16 cellular contexts compared by ENCODE assay signal in the genomic region with DNA sequence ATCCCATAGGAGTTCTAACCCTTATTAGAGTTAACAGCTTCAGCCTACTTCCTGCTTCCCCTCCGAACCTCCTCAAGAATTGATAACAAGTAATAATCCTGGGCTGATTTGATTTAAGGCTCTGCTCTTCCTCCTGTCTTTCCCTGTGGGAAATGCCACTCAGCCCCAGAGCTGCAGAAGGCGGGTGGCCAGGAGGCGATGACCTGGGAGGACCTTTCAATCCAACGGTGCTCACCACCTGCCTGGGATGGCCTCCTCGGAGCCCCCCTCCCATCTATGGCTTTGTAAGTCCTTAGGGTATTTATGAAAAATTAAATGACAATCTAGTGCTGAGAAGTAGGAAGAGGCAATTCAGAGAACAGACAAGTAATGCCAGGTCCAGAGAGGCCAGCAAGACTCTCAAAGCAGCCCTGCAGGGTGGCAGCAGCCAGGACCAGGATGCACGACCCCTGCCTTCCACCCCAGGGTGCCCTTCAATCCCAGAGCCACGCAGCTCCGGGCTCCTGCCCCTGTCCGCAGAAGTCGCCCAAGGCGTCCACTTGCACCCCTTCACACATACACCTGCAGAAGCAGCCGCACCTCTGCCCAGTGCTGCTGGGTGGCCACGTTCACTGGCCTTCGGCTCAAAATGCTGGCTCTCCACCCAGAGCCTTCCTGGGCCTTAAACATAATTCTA. TPM values are rescaled to one million over a fixed set of nuclear protein-coding genes. Genes with fewer than 3 reads are reported as not detected.
DNase-seq lines count a peak whose midpoint lies in the region; ATAC-seq, FAIRE-seq and TF ChIP-seq lines count a peak whose summit lies in the region.
"Had no signal": no experiment of that assay in that cellular context is flagged by ENCODE, and none has a peak within 500 bp of the region (broad histone marks: within the 10 kb centered on the region; RNA-seq: fewer than 3 reads in every experiment).

No MANE protein-coding gene starts in this region.

- H3K4me1 ChIP-seq in H1 (replicated peaks in 1 of 4; ENCODE audit: control insufficient read depth in 3 of 4, insufficient read depth in 4 of 4, low read length in 3 of 4): peaks cover 0 to 4% (median 1%) of the 10 kb centered on the region in 4 experiments; a peak in 2 of 7 replicates

- H3K36me3 ChIP-seq in H1 (ENCODE audit: control insufficient read depth in 2 of 4, insufficient read depth in 4 of 4, low read length in 3 of 4): no peaks in the 10 kb centered on the region

- no peak overlapping the region for H3K4me2 ChIP-seq in H1 (ENCODE audit: insufficient read depth in 1 of 2, low read depth in 2 of 2, low read length in 2 of 2)

- peaks cover 4% of the 10 kb centered on the region for H3K27me3 Mint-ChIP-seq in nephron progenitor cell (ENCODE audit: low read depth, poor library complexity)
- H3K27me3 Mint-ChIP-seq in stimulated activated memory B cell treated with anti-CD40 and anti-IgM and Interleukin-4, amounts not matched to agents 10 μg/mL and 1 μg/mL and 100 μg/mL, for 72 hours: no peaks in the 10 kb centered on the region
- H3K27me3 Mint-ChIP-seq: B cell; CD4-positive, alpha-beta T cell had no signal

- TF ChIP-seq CTCF in H1 (IDR thresholded peaks at IDR 0.05; ENCODE audit: control extremely low read depth in 1 of 3, insufficient read depth in 1 of 3, low read depth in 1 of 3, low read length in 3 of 3) (no peak), nephron progenitor cell (IDR thresholded peaks at IDR 0.05) (no peak)

- 92% methylated on average over 14 of the region's 14 CpGs; no CpG with 5 or more reads in 1 of the 2 experiments for WGBS in H1 (ENCODE audit: extremely low coverage in 1 of 2, insufficient coverage in 1 of 2, insufficient read length in 1 of 2, insufficient replicate concordance in 2 of 2, low coverage in 1 of 2, low lambda C conversion rate in 2 of 2, missing lambda C conversion rate in 1 of 2), 2 experiments

- no peak overlapping the region for H3K27ac ChIP-seq in H1 (ENCODE audit: low read depth, low read length)
- H3K27ac ChIP-seq: GM23248 had no signal

- no peak overlapping the region for H2BK15ac ChIP-seq in H1 (ENCODE audit: low read length)

- no peak overlapping the region for H4K91ac ChIP-seq in H1 (replicated peaks; ENCODE audit: insufficient read length, low read length)

- peaks cover 2 to 3% of the 10 kb centered on the region in 2 experiments for H4K20me1 ChIP-seq in H1 (replicated peaks in 1 of 2; ENCODE audit: control insufficient read depth in 1 of 2, insufficient read depth in 2 of 2, low read length in 2 of 2)

- H2AFZ ChIP-seq in H1 (ENCODE audit: low read length): no peak overlapping the region
- H2AFZ ChIP-seq: GM23248 had no signal

- no peaks in the 10 kb centered on the region for H3K9me3 Mint-ChIP-seq in nephron progenitor cell
- H3K9me3 Mint-ChIP-seq in stimulated activated effector memory CD8-positive, alpha-beta T cell treated with anti-CD3 and anti-CD28 coated beads, Interleukin-12 subunit alpha, Interleukin-12 subunit beta, amount 100 ng/mL, for 72 hours: no peaks in the 10 kb centered on the region
- peaks cover 4% of the 10 kb centered on the region for H3K9me3 Mint-ChIP-seq in stimulated activated memory B cell treated with anti-CD40 and anti-IgM and Interleukin-4, amounts not matched to agents 10 μg/mL and 1 μg/mL and 100 μg/mL, for 72 hours
- H3K9me3 Mint-ChIP-seq: CD4-positive, alpha-beta T cell had no signal

- H4K5ac ChIP-seq in H1 (ENCODE audit: insufficient read length, low read depth, low read length): no peak overlapping the region

- no peaks in the 10 kb centered on the region for H3K27me3 ChIP-seq in H1 (replicated peaks in 1 of 4; ENCODE audit: control insufficient read depth in 3 of 4, extremely low read depth in 1 of 4, insufficient read depth in 3 of 4, low read length in 3 of 4)

- H3K23ac ChIP-seq in H1 (ENCODE audit: insufficient read length): no peak overlapping the region

- H3K4me3 ChIP-seq in H1 (ENCODE audit: extremely low read depth in 1 of 4, insufficient read depth in 2 of 4, low read depth in 3 of 4, low read length in 4 of 4): no peak overlapping the region
- H3K4me3 ChIP-seq: GM12878, GM23248 had no signal

- ATAC-seq in stimulated activated effector memory CD8-positive, alpha-beta T cell treated with anti-CD3 and anti-CD28 coated beads, Interleukin-12 subunit alpha, Interleukin-12 subunit beta, amount 100 ng/mL, for 72 hours: no peak
- ATAC-seq in stimulated activated memory B cell treated with anti-CD40 and anti-IgM and Interleukin-4, amounts not matched to agents 10 μg/mL and 1 μg/mL and 100 μg/mL, for 72 hours: no peak
- ATAC-seq: GM12878 had no signal

- H3K79me2 ChIP-seq in H1 (ENCODE audit: control insufficient read depth in 1 of 2, insufficient read depth in 2 of 2, low read length in 2 of 2): no peaks in the 10 kb centered on the region

- H2BK12ac ChIP-seq in H1 (ENCODE audit: low read depth, low read length): no peak overlapping the region

- H4K8ac ChIP-seq in H1 (ENCODE audit: extremely low read depth, insufficient read depth, low read length): peak overlapping the region; percentile 57; the same call in 1 of the 2 replicates

- DNase-seq in SK-N-DZ (ENCODE audit: low spot score) (peak; percentile 29), H1 (ENCODE audit: low read depth in 1 of 2, low spot score in 2 of 2) (no peak), nephron progenitor cell (no peak), NCI-H2107 treated with DMSO at 0.1 percent for 48 hours (lab: John Stamatoyannopoulos, UW; ENCODE audit: unreplicated experiment) (no peak)
- DNase-seq in stimulated activated effector memory CD8-positive, alpha-beta T cell treated with anti-CD3 and anti-CD28 coated beads, Interleukin-12 subunit alpha, Interleukin-12 subunit beta, amount 100 ng/mL, for 72 hours (ENCODE audit: low spot score in 2 of 2): no peak
- DNase-seq in activated T-cell treated with anti-CD3 and anti-CD28 coated beads, Interleukin-2, amount 50 U/mL, for 48 hours: no peak
- DNase-seq: C1 segment of cervical spinal cord; CD4-positive, alpha-beta T cell; DMS79; GM23248; H7 had no signal

- TF ChIP-seq POLR2A in H1 (IDR thresholded peaks at IDR 0.05; ENCODE audit: control extremely low read depth in 1 of 2, low read depth in 2 of 2, low read length in 2 of 2): no peak

- no peaks in the 10 kb centered on the region; the same call in 1 of the 2 replicates for H3K79me1 ChIP-seq in H1 (ENCODE audit: low read depth, low read length)

- no peaks in the 10 kb centered on the region for H3K23me2 ChIP-seq in H1 (ENCODE audit: low read depth, low read length)

- no peak for FAIRE-seq in H1 (lab: Jason Lieb, UNC)
- FAIRE-seq: A204.1, GM12878, GM18507 had no signal

- H2BK5ac ChIP-seq in H1 (ENCODE audit: low read depth, low read length): no peak overlapping the region

- POLR2A ChIA-PET in H1 (lab: Charles Lee; ENCODE audit: partially characterized antibody): no interaction called here

- TF ChIP-seq RAD21 in H1 (IDR thresholded peaks at IDR 0.05 in 1 of 2, conservative IDR thresholded peaks at IDR 0.05 in 1 of 2; ENCODE audit: low read depth in 2 of 2, low read length in 2 of 2): no peak

- H3K27ac Mint-ChIP-seq in nephron progenitor cell: peak overlapping the region; percentile 97
- peak overlapping the region; percentile 82 for H3K27ac Mint-ChIP-seq in stimulated activated effector memory CD8-positive, alpha-beta T cell treated with anti-CD3 and anti-CD28 coated beads, Interleukin-12 subunit alpha, Interleukin-12 subunit beta, amount 100 ng/mL, for 72 hours
- no peak overlapping the region for H3K27ac Mint-ChIP-seq in stimulated activated memory B cell treated with anti-CD40 and anti-IgM and Interleukin-4, amounts not matched to agents 10 μg/mL and 1 μg/mL and 100 μg/mL, for 72 hours
- H3K27ac Mint-ChIP-seq: B cell; CD4-positive, alpha-beta T cell had no signal

- no peaks in the 10 kb centered on the region; a peak in 1 of 4 replicates for H3K9me3 ChIP-seq in H1 (ENCODE audit: insufficient read depth in 2 of 2, low read depth in 1 of 2, low read length in 1 of 2)

- no peak for TF ChIP-seq EP300 in H1 (IDR thresholded peaks at IDR 0.05; ENCODE audit: borderline replicate concordance in 1 of 2, low read depth in 2 of 2, low read length in 2 of 2)

- CTCF ChIA-PET in H1 (lab: Charles Lee; ENCODE audit: partially characterized antibody): interaction anchor here (1.1 to 11.3 kb wide), 5 partner anchors 8 to 87 kb away, joined by 3 to 178 read pairs (median 7); no protein-coding TSS in a partner anchor

- H3K4me3 Mint-ChIP-seq in nephron progenitor cell: peak overlapping the region; percentile 50
- H3K4me3 Mint-ChIP-seq in stimulated activated effector memory CD8-positive, alpha-beta T cell treated with anti-CD3 and anti-CD28 coated beads, Interleukin-12 subunit alpha, Interleukin-12 subunit beta, amount 100 ng/mL, for 72 hours: no peak overlapping the region
- no peak overlapping the region for H3K4me3 Mint-ChIP-seq in stimulated activated memory B cell treated with anti-CD40 and anti-IgM and Interleukin-4, amounts not matched to agents 10 μg/mL and 1 μg/mL and 100 μg/mL, for 72 hours
- H3K4me3 Mint-ChIP-seq: B cell; CD4-positive, alpha-beta T cell had no signal

- no peak overlapping the region for H2BK20ac ChIP-seq in H1 (ENCODE audit: low read length)

- no peak overlapping the region for H3K4ac ChIP-seq in H1 (replicated peaks; ENCODE audit: insufficient read length, low read depth, low read length)

- no peak overlapping the region for H3K14ac ChIP-seq in H1 (ENCODE audit: insufficient read length)

- no peak overlapping the region for H2BK120ac ChIP-seq in H1 (replicated peaks; ENCODE audit: low read depth, low read length)

- H3K56ac ChIP-seq in H1 (replicated peaks; ENCODE audit: insufficient read length, low read depth, low read length): no peak overlapping the region

- H2AK5ac ChIP-seq in H1 (ENCODE audit: low read depth, low read length): no peak overlapping the region

- peaks cover 66% of the 10 kb centered on the region for H3K4me1 Mint-ChIP-seq in nephron progenitor cell
- no peaks in the 10 kb centered on the region for H3K4me1 Mint-ChIP-seq in stimulated activated effector memory CD8-positive, alpha-beta T cell treated with anti-CD3 and anti-CD28 coated beads, Interleukin-12 subunit alpha, Interleukin-12 subunit beta, amount 100 ng/mL, for 72 hours
- peaks cover 16% of the 10 kb centered on the region for H3K4me1 Mint-ChIP-seq in stimulated activated memory B cell treated with anti-CD40 and anti-IgM and Interleukin-4, amounts not matched to agents 10 μg/mL and 1 μg/mL and 100 μg/mL, for 72 hours

- H3K18ac ChIP-seq in H1 (ENCODE audit: extremely low read depth, low read length): no peak overlapping the region

- peaks cover 15% of the 10 kb centered on the region for H3K36me3 Mint-ChIP-seq in nephron progenitor cell (ENCODE audit: low read depth)
- H3K36me3 Mint-ChIP-seq in stimulated activated effector memory CD8-positive, alpha-beta T cell treated with anti-CD3 and anti-CD28 coated beads, Interleukin-12 subunit alpha, Interleukin-12 subunit beta, amount 100 ng/mL, for 72 hours: peaks cover 11% of the 10 kb centered on the region
- peaks cover 6% of the 10 kb centered on the region for H3K36me3 Mint-ChIP-seq in stimulated activated memory B cell treated with anti-CD40 and anti-IgM and Interleukin-4, amounts not matched to agents 10 μg/mL and 1 μg/mL and 100 μg/mL, for 72 hours

- H3K9ac ChIP-seq in H1 (replicated peaks in 1 of 4; ENCODE audit: extremely low read depth in 1 of 4, low read depth in 3 of 4, low read length in 3 of 4): no peak overlapping the region; a peak in 1 of 7 replicates
- H3K9ac ChIP-seq: GM23248 had no signal

RNA-seq across cellular contexts. Expression of a gene that starts 34.3 kb away (rescaled TPM):
- polyA plus RNA-seq in SK-N-DZ (2014; cell fraction: cytosol; rRNA removed): 17.6 and 19.4 TPM in 2 replicates
- 13.4 and 20.1 TPM in 2 replicates for polyA plus RNA-seq in SK-N-DZ (2014; cell fraction: nucleus; rRNA removed)
- total RNA-seq in H1 (2021; fragmentation: NEBNext Ultra II Directional; extraction: Animal tissue kit (Norgen Biotek cat#: 25700)): 41.4 and 44.8 TPM in 2 replicates
- polyA plus RNA-seq in H1 (2011; rRNA removed): 47.2 and 68.0 TPM in 2 replicates
- polyA plus RNA-seq in H1 (2011; cell fraction: cytosol; rRNA removed): 42.5 TPM
- 102 TPM for polyA plus RNA-seq in H1 (2011; cell fraction: nucleus; rRNA removed)
- 25.2 to 40.6 TPM (median 35.7 TPM) in 4 replicates for polyA plus RNA-seq in H1 (2012, experiment 1 of 2)
- polyA plus RNA-seq in H1 (2012, experiment 2 of 2): 13.2 TPM
- 21.3 TPM for polyA plus RNA-seq in H1 (2013, experiment 1 of 2)
- 20.9 TPM for polyA plus RNA-seq in H1 (2013, experiment 2 of 2)
- 25.8 and 37.2 TPM in 2 replicates for polyA minus RNA-seq in H1 (2011; rRNA and poly(A)+ RNA removed)
- polyA minus RNA-seq in H1 (2011; cell fraction: cytosol; rRNA and poly(A)+ RNA removed): 27.9 TPM
- polyA minus RNA-seq in H1 (2011; cell fraction: nucleus; rRNA and poly(A)+ RNA removed): 34.7 TPM
